In genomic region chr7:110809832-110810231, GRCh38 we compare ENCODE assay signal across 6 cellular contexts.
"Had no signal": no experiment of that assay in that cellular context is flagged by ENCODE, and none has a peak within 500 bp of the region (broad histone marks: within the 10 kb centered on the region; RNA-seq: fewer than 3 reads in every experiment).

No MANE protein-coding gene starts in this region.

- ATAC-seq: GM23338, K562 had no signal

- DNase-seq: H9, HCEC 1CT, IMR-90, KG1 had no signal
